1 cellular context compared by ENCODE assay signal in the genomic region with DNA sequence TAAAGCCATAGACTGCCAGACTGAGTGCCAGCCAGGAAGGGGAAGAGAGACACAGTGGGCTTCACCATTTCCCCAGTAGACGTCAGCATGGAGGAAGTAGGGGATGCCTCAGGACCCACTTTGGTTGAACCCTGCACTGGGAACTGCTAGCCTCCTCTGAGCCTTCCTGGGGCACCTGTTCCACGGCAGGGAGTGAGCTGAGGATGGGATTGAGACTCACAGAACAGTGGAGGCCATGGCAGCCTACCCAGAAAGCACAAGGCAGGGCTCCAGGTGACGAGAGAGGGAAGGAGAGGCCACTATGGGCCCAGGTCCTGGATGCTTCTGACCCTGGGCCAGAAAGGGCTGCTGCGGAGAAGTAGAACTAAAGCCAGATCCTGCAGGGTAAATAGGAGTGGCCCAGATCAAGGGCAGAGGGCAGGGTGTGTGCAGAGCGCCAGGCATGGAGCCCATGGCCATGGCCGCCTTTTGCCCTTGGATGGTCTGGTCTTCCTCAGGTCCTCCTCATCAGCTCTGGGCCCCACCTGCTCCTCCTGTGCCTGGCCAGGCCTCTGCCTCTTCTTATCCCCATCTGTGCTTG.
TF ChIP-seq lines count a peak whose summit lies in the region.

No MANE protein-coding gene starts in this region.

TF ChIP-seq in H1, 55 proteins besides CTCF, POLR2A, EP300 and RAD21:
- TF ChIP-seq TAF1 (IDR thresholded peaks at IDR 0.05; ENCODE audit: low read depth, low read length) (no peak), TAF7 (optimal IDR thresholded peaks at IDR 0.05; ENCODE audit: borderline replicate concordance, low read depth, low read length) (no peak), POU5F1 (IDR thresholded peaks at IDR 0.05; ENCODE audit: low read depth, low read length) (no peak)
